ENCODE assay signal across 19 cellular contexts in genomic region chr11:19980388-19980787, GRCh38.
DNase-seq lines count a peak whose midpoint lies in the region; ATAC-seq, FAIRE-seq and TF ChIP-seq lines count a peak whose summit lies in the region.
"Had no signal": no experiment of that assay in that cellular context is flagged by ENCODE, and none has a peak within 500 bp of the region (broad histone marks: within the 10 kb centered on the region; RNA-seq: fewer than 3 reads in every experiment).

No MANE protein-coding gene starts in this region.

- no peaks in the 10 kb centered on the region for H3K36me3 Mint-ChIP-seq in activated T-cell treated with anti-CD3 and anti-CD28 coated beads, Interleukin-2, amount 50 U/mL, for 72 hours (ENCODE audit: insufficient read depth in 2 of 2)
- no peaks in the 10 kb centered on the region for H3K36me3 Mint-ChIP-seq in activated CD4-positive, alpha-beta memory T cell treated with anti-CD3 and anti-CD28 coated beads for 36 hours
- H3K36me3 Mint-ChIP-seq: stimulated activated naive B cell treated with anti-CD40 and anti-IgM and Interleukin-4, amounts not matched to agents 10 μg/mL and 1 μg/mL and 100 μg/mL, for 72 hours had no signal

- dilution Hi-C loops in IMR-90 (cut with HindIII; ENCODE audit: low sequenced_read_pairs, unreplicated experiment) = no loop called here

- peaks cover 34% of the 10 kb centered on the region for H3K27me3 Mint-ChIP-seq in activated T-cell treated with anti-CD3 and anti-CD28 coated beads, Interleukin-2, amount 50 U/mL, for 72 hours (ENCODE audit: low read depth)
- H3K27me3 Mint-ChIP-seq in activated CD4-positive, alpha-beta memory T cell treated with anti-CD3 and anti-CD28 coated beads for 36 hours = peaks cover 3% of the 10 kb centered on the region

- peak overlapping the region; percentile 75; the same call in 1 of the 3 replicates for H2BK15ac ChIP-seq in IMR-90 (ENCODE audit: low read depth, low read length)

- H2AK9ac ChIP-seq in IMR-90 (replicated peaks; ENCODE audit: low read depth, low read length, poor library complexity) = no peak overlapping the region

- H3K4me1 Mint-ChIP-seq in activated T-cell treated with anti-CD3 and anti-CD28 coated beads, Interleukin-2, amount 50 U/mL, for 72 hours (ENCODE audit: low read depth) = peaks cover 49% of the 10 kb centered on the region
- peaks cover 10% of the 10 kb centered on the region for H3K4me1 Mint-ChIP-seq in activated CD4-positive, alpha-beta memory T cell treated with anti-CD3 and anti-CD28 coated beads for 36 hours (ENCODE audit: low read depth)

- H2AK5ac ChIP-seq in IMR-90 (ENCODE audit: low read depth, low read length) = peak overlapping the region; percentile 60; the same call in 1 of the 2 replicates

- FAIRE-seq in kidney (lab: Jason Lieb, UNC) = no peak
- FAIRE-seq: urothelium cell line had no signal

- H4K5ac ChIP-seq in IMR-90 (ENCODE audit: low read depth, low read length) = peak overlapping the region; percentile 55

- H3K9me3 ChIP-seq in IMR-90 (ENCODE audit: control insufficient read depth, insufficient read depth, low read length) (no peaks in the 10 kb centered on the region), breast epithelium (no peaks in the 10 kb centered on the region), kidney (ENCODE audit: control insufficient read depth in 1 of 2, low read length in 2 of 2) (no peaks in the 10 kb centered on the region), thoracic aorta (no peaks in the 10 kb centered on the region)

- no peak overlapping the region for H3K4me3 Mint-ChIP-seq in activated T-cell treated with anti-CD3 and anti-CD28 coated beads, Interleukin-2, amount 50 U/mL, for 72 hours
- no peak overlapping the region for H3K4me3 Mint-ChIP-seq in activated CD4-positive, alpha-beta memory T cell treated with anti-CD3 and anti-CD28 coated beads for 36 hours
- H3K4me3 Mint-ChIP-seq: activated naive CD8-positive, alpha-beta T cell treated with anti-CD3 and anti-CD28 coated beads, Interleukin-2, amount 50 U/mL, for 24 hours; stimulated activated naive B cell treated with anti-CD40 and anti-IgM and Interleukin-4, amounts not matched to agents 10 μg/mL and 1 μg/mL and 100 μg/mL, for 72 hours; T-helper 1 cell treated with Interleukin-12 subunit alpha and Interleukin-12 subunit beta and Interleukin-4 antibody, amounts not matched to agents 30 μg/mL and 1 μg/mL, for 36 hours; WTC11 had no signal

- no peak overlapping the region for H3K27ac Mint-ChIP-seq in activated T-cell treated with anti-CD3 and anti-CD28 coated beads, Interleukin-2, amount 50 U/mL, for 72 hours
- H3K27ac Mint-ChIP-seq in activated CD4-positive, alpha-beta memory T cell treated with anti-CD3 and anti-CD28 coated beads for 36 hours = no peak overlapping the region
- H3K27ac Mint-ChIP-seq: activated naive CD8-positive, alpha-beta T cell treated with anti-CD3 and anti-CD28 coated beads, Interleukin-2, amount 50 U/mL, for 24 hours; stimulated activated naive B cell treated with anti-CD40 and anti-IgM and Interleukin-4, amounts not matched to agents 10 μg/mL and 1 μg/mL and 100 μg/mL, for 72 hours; T-helper 1 cell treated with Interleukin-12 subunit alpha and Interleukin-12 subunit beta and Interleukin-4 antibody, amounts not matched to agents 30 μg/mL and 1 μg/mL, for 36 hours; WTC11 had no signal

- no peak for ATAC-seq in IMR-90 (ENCODE audit: low read depth)
- ATAC-seq in thoracic aorta (ENCODE audit: insufficient number of reproducible peaks, low FRiP score, low read depth) = no peak
- no peak for ATAC-seq in activated T-cell treated with anti-CD3 and anti-CD28 coated beads, Interleukin-2, amount 50 U/mL, for 72 hours (replicated peaks in 1 of 2)
- no peak for ATAC-seq in GM19324 (IDR thresholded peaks at IDR 0.05; ENCODE audit: low FRiP score, unreplicated experiment)
- ATAC-seq: activated naive CD8-positive, alpha-beta T cell treated with anti-CD3 and anti-CD28 coated beads, Interleukin-2, amount 50 U/mL, for 24 hours; Right ventricle myocardium inferior; stimulated activated naive B cell treated with anti-CD40 and anti-IgM and Interleukin-4, amounts not matched to agents 10 μg/mL and 1 μg/mL and 100 μg/mL, for 72 hours; WTC11 had no signal

- H3K4me1 ChIP-seq in IMR-90 (ENCODE audit: control insufficient read depth, insufficient read depth, low read length) (peaks cover 30% of the 10 kb centered on the region), breast epithelium (no peaks in the 10 kb centered on the region), kidney (ENCODE audit: control insufficient read depth in 1 of 2, insufficient read depth in 1 of 2, low read depth in 1 of 2, low read length in 2 of 2) (peaks cover 6 to 7% of the 10 kb centered on the region in 2 donors), thoracic aorta (ENCODE audit: control insufficient read depth in 1 of 2, low read depth in 2 of 2) (peaks cover 37 to 78% of the 10 kb centered on the region in 2 donors)

- H3K23ac ChIP-seq in IMR-90 (ENCODE audit: low read depth, low read length) = peak overlapping the region; percentile 21

- H2AFZ ChIP-seq in IMR-90 (replicated peaks; ENCODE audit: low read length, poor library complexity) = no peak overlapping the region

- DNase-seq in IMR-90 (peak; percentile 54), breast epithelium (ENCODE audit: low spot score in 2 of 2) (no peak), kidney (no peak), thoracic aorta (ENCODE audit: low spot score) (no peak), NCI-H748 treated with DMSO at 0.1 percent for 48 hours (lab: John Stamatoyannopoulos, UW) (no peak)
- no peak for DNase-seq in activated T-cell treated with anti-CD3 and anti-CD28 coated beads, Interleukin-2, amount 50 U/mL, for 72 hours
- DNase-seq in activated CD4-positive, alpha-beta memory T cell treated with anti-CD3 and anti-CD28 coated beads for 36 hours = no peak
- DNase-seq: activated naive CD8-positive, alpha-beta T cell treated with anti-CD3 and anti-CD28 coated beads, Interleukin-2, amount 50 U/mL, for 24 hours; caudate nucleus; effector CD4-positive, alpha-beta T cell; MV-4-11; NCI-H2029; NCI-H446; stimulated activated naive B cell treated with anti-CD40 and anti-IgM and Interleukin-4, amounts not matched to agents 10 μg/mL and 1 μg/mL and 100 μg/mL, for 72 hours had no signal

- peaks cover 22% of the 10 kb centered on the region for H3K9me1 ChIP-seq in IMR-90 (ENCODE audit: insufficient read depth, low read length)

- TF ChIP-seq RAD21 in IMR-90 (IDR thresholded peaks at IDR 0.05; ENCODE audit: low read length) = no peak

- peak overlapping the region; percentile 87 for H2BK20ac ChIP-seq in IMR-90 (ENCODE audit: low read depth, low read length)

- peak overlapping the region; percentile 90 for H2BK120ac ChIP-seq in IMR-90 (ENCODE audit: low read depth, low read length)

- TF ChIP-seq CTCF in IMR-90 (conservative IDR thresholded peaks at IDR 0.05; ENCODE audit: low read depth, low read length) = no peak
- TF ChIP-seq CTCF in breast epithelium (IDR thresholded peaks at IDR 0.05) = no peak
- no peak for TF ChIP-seq CTCF in kidney (IDR thresholded peaks at IDR 0.05; ENCODE audit: borderline replicate concordance, extremely low read depth, insufficient read depth)
- TF ChIP-seq CTCF in thoracic aorta (IDR thresholded peaks at IDR 0.05) = no peak

- H4K91ac ChIP-seq in IMR-90 (ENCODE audit: insufficient read depth, low read depth, low read length) = peak overlapping the region; percentile 88

- WGBS in IMR-90 (ENCODE audit: extremely low coverage in 2 of 2, insufficient read length in 1 of 2), 2 experiments = no CpG with 5 or more reads among the region's 1 CpG

- H3K4me3 ChIP-seq in IMR-90 (ENCODE audit: insufficient read depth, low read depth, low read length) = no peak overlapping the region
- H3K4me3 ChIP-seq in breast epithelium = no peak overlapping the region
- peak overlapping the region in 1 of 2 donors; percentile 13 for H3K4me3 ChIP-seq in kidney (ENCODE audit: low read length in 2 of 2)
- peak overlapping the region; percentile 12 for H3K4me3 ChIP-seq in thoracic aorta

- intact Hi-C loops in IMR-90 (cut with micrococcal nuclease) (no loop called here), breast epithelium (cut with DNase I; ENCODE audit: low total_unique reads) (no loop called here), kidney (cut with DNase I) (no loop called here)
- intact Hi-C loops in activated CD4-positive, alpha-beta memory T cell treated with anti-CD3 and anti-CD28 coated beads for 36 hours (cut with micrococcal nuclease) = no loop called here

- H4K20me1 ChIP-seq in IMR-90 (ENCODE audit: insufficient read depth, low read length) = no peaks in the 10 kb centered on the region

- peak overlapping the region; percentile 2; the same call in 1 of the 2 replicates for H3K4me2 ChIP-seq in IMR-90 (ENCODE audit: low read depth, low read length)

- H3K9ac ChIP-seq in IMR-90 (ENCODE audit: low read depth, low read length) = no peak overlapping the region
- H3K9ac ChIP-seq in kidney (ENCODE audit: low read length in 2 of 2) = no peak overlapping the region

- CTCF ChIA-PET in IMR-90 (lab: Yijun Ruan, JAX) = interaction anchor here (1.4 kb wide), 1 partner anchor 55 kb away, joined by 4 read pairs; no protein-coding TSS in a partner anchor
- CTCF ChIA-PET in activated CD4-positive, alpha-beta memory T cell treated with anti-CD3 and anti-CD28 coated beads for 36 hours (lab: Charles Lee) = interaction anchor here (0.6 to 0.9 kb wide), 2 partner anchors 32 to 148 kb away, joined by 3 to 4 read pairs; no protein-coding TSS in a partner anchor

- peak overlapping the region; percentile 19 for H2BK5ac ChIP-seq in IMR-90 (ENCODE audit: low read depth, low read length, poor library complexity, severe bottlenecking)

- H3K27me3 ChIP-seq in IMR-90 (ENCODE audit: control insufficient read depth, insufficient read depth, low read length) = no peaks in the 10 kb centered on the region
- no peaks in the 10 kb centered on the region for H3K27me3 ChIP-seq in breast epithelium
- H3K27me3 ChIP-seq in thoracic aorta (replicated peaks; ENCODE audit: insufficient read depth) = no peaks in the 10 kb centered on the region

- peak overlapping the region in 1 of 2 experiments; percentile 63; a peak in 2 of 4 replicates for H4K8ac ChIP-seq in IMR-90 (ENCODE audit: low read depth in 2 of 2, low read length in 2 of 2)

- BruUV-seq in IMR-90 (replicated peaks; lab: Mats Ljungman, UMichigan) = no TSS peak

- H3K79me1 ChIP-seq in IMR-90 (ENCODE audit: low read depth in 1 of 2, low read length in 2 of 2) = peaks cover 25 to 37% of the 10 kb centered on the region in 2 experiments

- in situ Hi-C loops in IMR-90 (cut with MboI; ENCODE audit: low sequenced_read_pairs) = no loop called here

- peak overlapping the region; percentile 58 for H3K18ac ChIP-seq in IMR-90 (ENCODE audit: low read depth, low read length)

- peak overlapping the region; percentile 79 for H3K14ac ChIP-seq in IMR-90 (replicated peaks; ENCODE audit: low read depth, low read length)

- POLR2A ChIA-PET in IMR-90 (lab: Charles Lee; ENCODE audit: unreplicated experiment) = no interaction called here
- POLR2A ChIA-PET in activated CD4-positive, alpha-beta memory T cell treated with anti-CD3 and anti-CD28 coated beads for 36 hours (lab: Charles Lee) = no interaction called here

- H3K9me3 Mint-ChIP-seq in activated T-cell treated with anti-CD3 and anti-CD28 coated beads, Interleukin-2, amount 50 U/mL, for 72 hours = no peaks in the 10 kb centered on the region
- H3K9me3 Mint-ChIP-seq in activated CD4-positive, alpha-beta memory T cell treated with anti-CD3 and anti-CD28 coated beads for 36 hours = no peaks in the 10 kb centered on the region
- H3K9me3 Mint-ChIP-seq: activated naive CD8-positive, alpha-beta T cell treated with anti-CD3 and anti-CD28 coated beads, Interleukin-2, amount 50 U/mL, for 24 hours; stimulated activated naive B cell treated with anti-CD40 and anti-IgM and Interleukin-4, amounts not matched to agents 10 μg/mL and 1 μg/mL and 100 μg/mL, for 72 hours; T-helper 1 cell treated with Interleukin-12 subunit alpha and Interleukin-12 subunit beta and Interleukin-4 antibody, amounts not matched to agents 30 μg/mL and 1 μg/mL, for 36 hours; WTC11 had no signal

- no peak overlapping the region for H3K56ac ChIP-seq in IMR-90 (ENCODE audit: extremely low read depth, insufficient read depth, low read length)

- no peak for TF ChIP-seq POLR2A in IMR-90 (IDR thresholded peaks at IDR 0.05; ENCODE audit: low read depth, low read length)
- no peak for TF ChIP-seq POLR2A in breast epithelium (IDR thresholded peaks at IDR 0.05)

- H3K27ac ChIP-seq in IMR-90 (ENCODE audit: insufficient read depth, low read length) = peak overlapping the region; percentile 22; the same call in 1 of the 2 replicates
- H3K27ac ChIP-seq in breast epithelium = peak overlapping the region; percentile 69 to 81
- H3K27ac ChIP-seq in kidney (ENCODE audit: low read depth in 2 of 2, low read length in 2 of 2) = peak overlapping the region; percentile 26 to 45
- peak overlapping the region; percentile 66 to 75 for H3K27ac ChIP-seq in thoracic aorta

- H3K4ac ChIP-seq in IMR-90 (ENCODE audit: low read depth, low read length) = peak overlapping the region; percentile 81

- 0 out of 2 replicates have a peak, but pooled peaks cover 5% of the 10 kb centered on the region for H3K36me3 ChIP-seq in IMR-90 (ENCODE audit: control insufficient read depth, insufficient read depth, low read length)
- H3K36me3 ChIP-seq in breast epithelium = no peaks in the 10 kb centered on the region
- H3K36me3 ChIP-seq in kidney (ENCODE audit: control insufficient read depth in 1 of 2, insufficient read depth in 2 of 2, low read length in 2 of 2) = no peaks in the 10 kb centered on the region
- peaks cover 11% of the 10 kb centered on the region for H3K36me3 ChIP-seq in thoracic aorta

Comparison
In these comparisons a context has a peak if more than half of its experiments do, and no peak if none do; other contexts are left out.
1. H3K27ac ChIP-seq: peak in every context shown above with its lines; median percentile 75 in breast epithelium; 70 in thoracic aorta; 36 in kidney; 22 in IMR-90.